Comparison of ENCODE assay signal across 8 cellular contexts in genomic region chr1:116538527-116538926, GRCh38.
DNase-seq lines count a peak whose midpoint lies in the region; ATAC-seq and TF ChIP-seq lines count a peak whose summit lies in the region.

No MANE protein-coding gene starts in this region.

- no peak overlapping the region for H3K4me3 Mint-ChIP-seq in activated naive CD8-positive, alpha-beta T cell

- no peaks in the 10 kb centered on the region for H3K9me3 Mint-ChIP-seq in activated naive CD8-positive, alpha-beta T cell (ENCODE audit: low read depth)

- TF ChIP-seq CTCF in GM10266 (IDR thresholded peaks at IDR 0.05; ENCODE audit: control insufficient read depth, insufficient read depth, low read depth, missing control alignments): no peak

- H3K4me1 Mint-ChIP-seq in activated naive CD8-positive, alpha-beta T cell (ENCODE audit: low read depth): peaks cover 29% of the 10 kb centered on the region

- no peaks in the 10 kb centered on the region for H3K27me3 Mint-ChIP-seq in activated naive CD8-positive, alpha-beta T cell

- ATAC-seq in GM21381 (IDR thresholded peaks at IDR 0.05; ENCODE audit: unreplicated experiment): peak; percentile 80
- ATAC-seq in HG03521 (IDR thresholded peaks at IDR 0.05; ENCODE audit: unreplicated experiment): peak; percentile 61

- peak; percentile 72 for DNase-seq in EL
- DNase-seq in stimulated activated CD4-positive, alpha-beta T cell treated with anti-CD3 and anti-CD28 coated beads, Interleukin-4, amount 100 ng/mL, for 24 hours: peak; percentile 57
- DNase-seq in iPS-NIHi7 (ENCODE audit: extremely low spot score): no peak
- no peak for DNase-seq in OCI-M1 (lab: John Stamatoyannopoulos, UW)
- no peak for DNase-seq in GM10266 (ENCODE audit: extremely low spot score)

- H3K27ac Mint-ChIP-seq in activated naive CD8-positive, alpha-beta T cell: peak overlapping the region; percentile 24

- H3K36me3 Mint-ChIP-seq in activated naive CD8-positive, alpha-beta T cell: peaks cover 30% of the 10 kb centered on the region

Comparison
In these comparisons a context has a peak if more than half of its experiments do, and no peak if none do; other contexts are left out.
1. DNase-seq: peak in EL (single experiment) and stimulated activated CD4-positive, alpha-beta T cell treated with anti-CD3 and anti-CD28 coated beads, Interleukin-4, amount 100 ng/mL, for 24 hours (single experiment); none in iPS-NIHi7 (single experiment), OCI-M1 (single experiment) and GM10266 (single experiment).